ENCODE assay signal across 1 cellular context in the genomic region with DNA sequence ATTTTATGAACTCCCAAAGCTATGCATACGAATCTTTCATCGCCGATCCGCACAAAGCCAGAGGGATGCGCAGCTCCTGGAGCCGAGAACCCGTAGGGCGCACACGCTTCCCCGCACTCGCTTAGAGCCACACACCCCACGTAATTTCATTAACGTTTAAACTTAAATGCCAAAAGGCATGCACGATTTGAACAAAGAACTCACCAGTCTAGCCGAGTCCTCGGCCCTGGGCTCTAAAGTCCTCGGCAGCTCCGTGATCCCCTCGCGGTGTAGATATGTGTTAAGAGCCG.
TF ChIP-seq lines count a peak whose summit lies in the region.

No MANE protein-coding gene starts in this region.

TF ChIP-seq in K562, 482 proteins besides CTCF, POLR2A, EP300 and RAD21 (continued from another document):
- TF ChIP-seq, protein P1, sequence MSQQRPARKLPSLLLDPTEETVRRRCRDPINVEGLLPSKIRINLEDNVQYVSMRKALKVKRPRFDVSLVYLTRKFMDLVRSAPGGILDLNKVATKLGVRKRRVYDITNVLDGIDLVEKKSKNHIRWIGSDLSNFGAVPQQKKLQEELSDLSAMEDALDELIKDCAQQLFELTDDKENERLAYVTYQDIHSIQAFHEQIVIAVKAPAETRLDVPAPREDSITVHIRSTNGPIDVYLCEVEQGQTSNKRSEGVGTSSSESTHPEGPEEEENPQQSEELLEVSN (IDR thresholded peaks at IDR 0.05; ENCODE audit: borderline replicate concordance in 1 of 2, extremely low read depth in 1 of 2, insufficient read depth in 1 of 2, insufficient read length in 1 of 2, low read depth in 1 of 2, low read length in 1 of 2, poor library complexity in 1 of 2, severe bottlenecking in 1 of 2): no peak
- TF ChIP-seq RFX1 (IDR thresholded peaks at IDR 0.05): no peak
- peak in 1 of 2 experiments; percentile 43; a peak in 1 of 4 replicates for TF ChIP-seq NRF1 (conservative IDR thresholded peaks at IDR 0.05 in 1 of 2, IDR thresholded peaks at IDR 0.05 in 1 of 2)
- TF ChIP-seq, protein P2, sequence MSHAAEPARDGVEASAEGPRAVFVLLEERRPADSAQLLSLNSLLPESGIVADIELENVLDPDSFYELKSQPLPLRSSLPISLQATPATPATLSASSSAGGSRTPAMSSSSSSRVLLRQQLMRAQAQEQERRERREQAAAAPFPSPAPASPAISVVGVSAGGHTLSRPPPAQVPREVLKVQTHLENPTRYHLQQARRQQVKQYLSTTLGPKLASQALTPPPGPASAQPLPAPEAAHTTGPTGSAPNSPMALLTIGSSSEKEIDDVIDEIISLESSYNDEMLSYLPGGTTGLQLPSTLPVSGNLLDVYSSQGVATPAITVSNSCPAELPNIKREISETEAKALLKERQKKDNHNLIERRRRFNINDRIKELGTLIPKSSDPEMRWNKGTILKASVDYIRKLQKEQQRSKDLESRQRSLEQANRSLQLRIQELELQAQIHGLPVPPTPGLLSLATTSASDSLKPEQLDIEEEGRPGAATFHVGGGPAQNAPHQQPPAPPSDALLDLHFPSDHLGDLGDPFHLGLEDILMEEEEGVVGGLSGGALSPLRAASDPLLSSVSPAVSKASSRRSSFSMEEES (CRISPR knock-in tag; IDR thresholded peaks at IDR 0.05): no peak
- 0 out of 2 replicates have a peak, but pooled peaks have one; percentile 11 for TF ChIP-seq E2F5 (CRISPR knock-in tag; IDR thresholded peaks at IDR 0.05)
- TF ChIP-seq DPF2 (IDR thresholded peaks at IDR 0.05): no peak
- no peak for TF ChIP-seq HNRNPLL (IDR thresholded peaks at IDR 0.05; ENCODE audit: low read depth, low read length, poor library complexity, severe bottlenecking)
- TF ChIP-seq ELF2 (CRISPR knock-in tag; IDR thresholded peaks at IDR 0.05): 0 out of 2 replicates have a peak, but pooled peaks have one; percentile 21
- TF ChIP-seq PML (IDR thresholded peaks at IDR 0.05; ENCODE audit: low read length): 0 out of 2 replicates have a peak, but pooled peaks have one; percentile 19
